14 cellular contexts compared by ENCODE assay signal in the genomic region with DNA sequence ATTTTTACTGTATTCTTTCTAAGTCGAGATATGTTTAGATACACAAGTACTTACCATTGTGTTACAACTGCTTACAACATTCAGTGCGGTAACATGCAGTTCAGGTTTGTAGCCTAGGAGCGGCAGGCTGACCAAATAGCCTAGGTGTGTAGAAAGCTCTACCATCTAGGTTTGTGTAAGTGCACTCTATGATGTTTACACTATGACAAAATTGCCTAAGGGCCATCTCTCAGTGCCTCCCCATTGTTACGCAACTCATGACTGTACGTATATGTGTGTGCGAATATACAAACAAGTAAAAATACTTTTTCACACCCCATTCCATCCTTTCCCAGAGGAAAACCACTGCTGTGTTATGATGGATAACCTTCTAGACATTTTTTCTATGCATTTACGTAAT. TPM values are rescaled to one million over a fixed set of nuclear protein-coding genes. Genes with fewer than 3 reads are reported as not detected.
DNase-seq lines count a peak whose midpoint lies in the region; ATAC-seq and TF ChIP-seq lines count a peak whose summit lies in the region.
"Had no signal": no experiment of that assay in that cellular context is flagged by ENCODE, and none has a peak within 500 bp of the region (broad histone marks: within the 10 kb centered on the region; RNA-seq: fewer than 3 reads in every experiment).

No MANE protein-coding gene starts in this region.

- intact Hi-C loops in posterior cingulate gyrus (cut with DNase I) = no loop called here

- DNase-seq in COR-L47 (lab: John Stamatoyannopoulos, UW) = peak; percentile 10
- peak; percentile 49 for DNase-seq in HuH-7.5 (ENCODE audit: low spot score)
- peak; percentile 74 for DNase-seq in RPMI7951 (ENCODE audit: low read depth)
- DNase-seq in fibroblast of villous mesenchyme (ENCODE audit: low read depth) = peak; percentile 96
- no peak for DNase-seq in activated gamma-delta T cell treated with Interleukin-2 at 50 U/mL for 16 hours
- no peak for DNase-seq in posterior cingulate gyrus
- DNase-seq: activated CD4-positive, CD25-positive, alpha-beta regulatory T cell treated with anti-CD3 and anti-CD28 coated beads, Interleukin-2, amount 50 U/mL, for 72 hours; activated T-cell treated with anti-CD3 and anti-CD28 coated beads, Interleukin-2, amount 50 U/mL, for 4 hours; hippocampal formation; NCI-H2171; SHP77 had no signal

- ATAC-seq in GM19035 (IDR thresholded peaks at IDR 0.05; ENCODE audit: unreplicated experiment) = no peak
- no peak for ATAC-seq in HG02884 (IDR thresholded peaks at IDR 0.05; ENCODE audit: unreplicated experiment)
- ATAC-seq: activated T-cell treated with anti-CD3 and anti-CD28 coated beads, Interleukin-2, amount 50 U/mL, for 4 hours had no signal

- no peak for TF ChIP-seq CTCF in fibroblast of villous mesenchyme (IDR thresholded peaks at IDR 0.05; ENCODE audit: insufficient read depth, low read depth, low read length)

- H3K4me3 ChIP-seq in fibroblast of villous mesenchyme (ENCODE audit: low read depth, low read length) = no peak overlapping the region
- H3K4me3 ChIP-seq: BLaER1 treated with 17β-estradiol and CSF1 and Interleukin-3, amounts not matched to agents 10 nM and 100 nM had no signal

RNA-seq across cellular contexts. Expression of a gene that starts 44.3 kb away (rescaled TPM):
- total RNA-seq in RPMI7951 (2014; rRNA removed; shearing (Covaris generic)) = 13.8 and 18.7 TPM in 2 replicates
- total RNA-seq in fibroblast of villous mesenchyme = 3.2 and 3.5 TPM in 2 replicates

Comparison
In these comparisons a context has a peak if more than half of its experiments do, and no peak if none do; other contexts are left out.
1. DNase-seq: peak in COR-L47 (single experiment), HuH-7.5 (single experiment), RPMI7951 (single experiment) and fibroblast of villous mesenchyme (single experiment); none in activated gamma-delta T cell treated with Interleukin-2 at 50 U/mL for 16 hours (single experiment) and posterior cingulate gyrus (0 of 10).